ENCODE assay signal across 1 cellular context in the genomic region with DNA sequence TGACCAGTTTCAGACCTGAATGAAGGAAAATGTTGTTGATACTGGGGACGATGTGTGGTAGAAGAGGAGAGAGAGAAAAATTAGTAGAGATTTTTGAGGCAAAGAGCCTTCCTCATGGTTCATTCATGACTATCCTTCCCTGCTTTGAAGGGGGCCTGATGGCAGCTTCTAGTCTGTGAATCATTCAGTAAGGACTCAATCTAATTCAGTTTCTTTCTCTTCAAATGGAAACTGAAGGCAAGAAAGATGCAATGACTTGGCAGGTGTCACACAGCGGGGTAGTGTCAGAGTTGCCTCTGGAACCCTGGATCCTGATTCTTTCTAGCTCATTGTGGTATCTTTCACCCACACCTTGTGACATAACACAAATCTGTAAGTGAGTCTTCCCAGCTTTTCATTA.
TF ChIP-seq lines count a peak whose summit lies in the region.

No MANE protein-coding gene starts in this region.

TF ChIP-seq in GM12878, 131 proteins besides CTCF, POLR2A, EP300 and RAD21 (continued from another document):
- TF ChIP-seq MEF2A (IDR thresholded peaks at IDR 0.05; ENCODE audit: insufficient read depth, low read depth, low read length) (no peak), TCF7 (IDR thresholded peaks at IDR 0.05; ENCODE audit: borderline replicate concordance) (no peak), MXI1 (IDR thresholded peaks at IDR 0.05; ENCODE audit: low read depth, low read length) (no peak), BCL11A (IDR thresholded peaks at IDR 0.05; ENCODE audit: low read depth, low read length) (no peak), RUNX3 (IDR thresholded peaks at IDR 0.05; ENCODE audit: low read length) (no peak), RBBP5 (conservative IDR thresholded peaks at IDR 0.05) (no peak), KDM1A (IDR thresholded peaks at IDR 0.05; ENCODE audit: borderline replicate concordance) (no peak), ZNF217 (IDR thresholded peaks at IDR 0.05) (no peak), MTA2 (IDR thresholded peaks at IDR 0.05; ENCODE audit: low read depth) (no peak)
- TF ChIP-seq, protein P1, sequence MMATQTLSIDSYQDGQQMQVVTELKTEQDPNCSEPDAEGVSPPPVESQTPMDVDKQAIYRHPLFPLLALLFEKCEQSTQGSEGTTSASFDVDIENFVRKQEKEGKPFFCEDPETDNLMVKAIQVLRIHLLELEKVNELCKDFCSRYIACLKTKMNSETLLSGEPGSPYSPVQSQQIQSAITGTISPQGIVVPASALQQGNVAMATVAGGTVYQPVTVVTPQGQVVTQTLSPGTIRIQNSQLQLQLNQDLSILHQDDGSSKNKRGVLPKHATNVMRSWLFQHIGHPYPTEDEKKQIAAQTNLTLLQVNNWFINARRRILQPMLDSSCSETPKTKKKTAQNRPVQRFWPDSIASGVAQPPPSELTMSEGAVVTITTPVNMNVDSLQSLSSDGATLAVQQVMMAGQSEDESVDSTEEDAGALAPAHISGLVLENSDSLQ (IDR thresholded peaks at IDR 0.05): no peak
